ENCODE assay signal across 8 cellular contexts in genomic region chr11:69918938-69919650, GRCh38.
DNase-seq lines count a peak whose midpoint lies in the region; ATAC-seq and TF ChIP-seq lines count a peak whose summit lies in the region.

No MANE protein-coding gene starts in this region.

- H3K4me1 Mint-ChIP-seq in HFFc6 (ENCODE audit: low read depth), result peaks cover 13% of the 10 kb centered on the region

- H3K4me3 ChIP-seq in SJCRH30, result no peak overlapping the region
- H3K4me3 ChIP-seq in trophoblast cell (ENCODE audit: low read depth, low read length), result no peak overlapping the region
- no peak overlapping the region for H3K4me3 ChIP-seq in upper lobe of right lung

- no peaks in the 10 kb centered on the region for H3K36me3 Mint-ChIP-seq in HFFc6 (ENCODE audit: low read depth)

- WGBS in trophoblast cell (ENCODE audit: extremely low coverage, insufficient coverage, insufficient read length), result no CpG with 5 or more reads among the region's 32 CpGs

- H2BK5ac ChIP-seq in trophoblast cell (ENCODE audit: low read depth, low read length, poor library complexity), result no peak overlapping the region

- intact Hi-C loops in upper lobe of right lung (cut with DNase I), result no loop called here

- H3K4me1 ChIP-seq in SJCRH30 (no peaks in the 10 kb centered on the region), trophoblast cell (ENCODE audit: control insufficient read depth in 1 of 2, insufficient read depth in 2 of 2, low read length in 2 of 2) (peaks cover 2 to 5% of the 10 kb centered on the region in 2 experiments), upper lobe of right lung (peaks cover 27% of the 10 kb centered on the region)

- H3K9me3 ChIP-seq in SJCRH30 (replicated peaks) (no peaks in the 10 kb centered on the region), trophoblast cell (ENCODE audit: insufficient read depth, low read depth, low read length) (no peaks in the 10 kb centered on the region), upper lobe of right lung (no peaks in the 10 kb centered on the region)

- H2BK12ac ChIP-seq in trophoblast cell (ENCODE audit: low read length), result no peak overlapping the region

- no peak overlapping the region for H3K4ac ChIP-seq in trophoblast cell (ENCODE audit: low read depth, low read length)

- peak; percentile 68 for ATAC-seq in upper lobe of right lung
- ATAC-seq in HG02610 (IDR thresholded peaks at IDR 0.05; ENCODE audit: unreplicated experiment), result no peak

- 0 out of 2 replicates have a peak, but pooled peaks cover 4% of the 10 kb centered on the region for H3K27me3 ChIP-seq in SJCRH30
- H3K27me3 ChIP-seq in trophoblast cell (ENCODE audit: insufficient read depth, low read length), result no peaks in the 10 kb centered on the region
- peaks cover 3% of the 10 kb centered on the region for H3K27me3 ChIP-seq in upper lobe of right lung

- no peak overlapping the region for H4K12ac ChIP-seq in trophoblast cell (ENCODE audit: low read depth, low read length)

- H2AK5ac ChIP-seq in trophoblast cell (ENCODE audit: low read length), result no peak overlapping the region

- H2BK120ac ChIP-seq in trophoblast cell (ENCODE audit: insufficient read depth, low read length, poor library complexity), result no peak overlapping the region

- no peaks in the 10 kb centered on the region; the same call in 1 of the 2 replicates for H3K9me3 Mint-ChIP-seq in HFFc6

- peaks cover 27% of the 10 kb centered on the region for H3K27me3 Mint-ChIP-seq in HFFc6 (ENCODE audit: insufficient read depth)

- TF ChIP-seq CTCF in HFFc6 (IDR thresholded peaks at IDR 0.05), result peak; percentile 98
- TF ChIP-seq CTCF in upper lobe of right lung (IDR thresholded peaks at IDR 0.05), result peak; percentile 93

- H3K36me3 ChIP-seq in SJCRH30 (no peaks in the 10 kb centered on the region), trophoblast cell (ENCODE audit: control insufficient read depth in 1 of 2, insufficient read depth in 2 of 2, low read length in 2 of 2) (no peaks in the 10 kb centered on the region), upper lobe of right lung (no peaks in the 10 kb centered on the region)

- no peak overlapping the region for H3K4me3 Mint-ChIP-seq in HFFc6

- H3K79me2 ChIP-seq in trophoblast cell (ENCODE audit: control insufficient read depth, insufficient read depth, low read length, poor library complexity), result no peaks in the 10 kb centered on the region

- H2AFZ ChIP-seq in trophoblast cell (ENCODE audit: insufficient read depth, low read length, poor library complexity), result no peak overlapping the region

- no peak overlapping the region for H3K27ac ChIP-seq in SJCRH30
- H3K27ac ChIP-seq in trophoblast cell (ENCODE audit: low read depth, low read length), result no peak overlapping the region
- no peak overlapping the region for H3K27ac ChIP-seq in upper lobe of right lung

- H3K18ac ChIP-seq in trophoblast cell (ENCODE audit: low read length), result no peak overlapping the region

- no peak overlapping the region for H3K23ac ChIP-seq in trophoblast cell (ENCODE audit: low read length)

- H3K27ac Mint-ChIP-seq in HFFc6, result no peak overlapping the region

- no peak overlapping the region for H3K4me2 ChIP-seq in trophoblast cell (ENCODE audit: low read length)

- no peak overlapping the region for H4K91ac ChIP-seq in trophoblast cell (ENCODE audit: low read depth, low read length)

- no peak overlapping the region for H3K14ac ChIP-seq in trophoblast cell (ENCODE audit: low read length)

- no peak overlapping the region for H3K9ac ChIP-seq in trophoblast cell (ENCODE audit: low read length)

- DNase-seq in C1 segment of cervical spinal cord (lab: John Stamatoyannopoulos, UW), result peak in 8 of 14 donors; percentile 7 to 48 (median 12)
- peak; percentile 25 for DNase-seq in HFFc6
- peak; percentile 48 to 62 for DNase-seq in SJCRH30
- DNase-seq in activated gamma-delta T cell treated with anti-CD3 and anti-CD28 coated beads, Interleukin-2, amount 50 U/mL, for 16 hours (ENCODE audit: low read depth), result peak; percentile 42
- peak; percentile 40 for DNase-seq in glomerular visceral epithelial cell (ENCODE audit: extremely low spot score)
- peak; percentile 44 to 79 for DNase-seq in trophoblast cell
- peak; percentile 88 for DNase-seq in upper lobe of right lung

- no peak overlapping the region for H4K8ac ChIP-seq in trophoblast cell (ENCODE audit: low read depth, low read length)

- no peaks in the 10 kb centered on the region for H3K79me1 ChIP-seq in trophoblast cell (ENCODE audit: low read length)

Comparison
In these comparisons a context has a peak if more than half of its experiments do, and no peak if none do; other contexts are left out.
1. DNase-seq: peak in every context shown above with its lines; median percentile 88 in upper lobe of right lung; 62 in trophoblast cell; 55 in SJCRH30; 42 in activated gamma-delta T cell treated with anti-CD3 and anti-CD28 coated beads, Interleukin-2, amount 50 U/mL, for 16 hours; 40 in glomerular visceral epithelial cell; 25 in HFFc6; 12 in C1 segment of cervical spinal cord.